ENCODE assay signal across 8 cellular contexts in the genomic region with DNA sequence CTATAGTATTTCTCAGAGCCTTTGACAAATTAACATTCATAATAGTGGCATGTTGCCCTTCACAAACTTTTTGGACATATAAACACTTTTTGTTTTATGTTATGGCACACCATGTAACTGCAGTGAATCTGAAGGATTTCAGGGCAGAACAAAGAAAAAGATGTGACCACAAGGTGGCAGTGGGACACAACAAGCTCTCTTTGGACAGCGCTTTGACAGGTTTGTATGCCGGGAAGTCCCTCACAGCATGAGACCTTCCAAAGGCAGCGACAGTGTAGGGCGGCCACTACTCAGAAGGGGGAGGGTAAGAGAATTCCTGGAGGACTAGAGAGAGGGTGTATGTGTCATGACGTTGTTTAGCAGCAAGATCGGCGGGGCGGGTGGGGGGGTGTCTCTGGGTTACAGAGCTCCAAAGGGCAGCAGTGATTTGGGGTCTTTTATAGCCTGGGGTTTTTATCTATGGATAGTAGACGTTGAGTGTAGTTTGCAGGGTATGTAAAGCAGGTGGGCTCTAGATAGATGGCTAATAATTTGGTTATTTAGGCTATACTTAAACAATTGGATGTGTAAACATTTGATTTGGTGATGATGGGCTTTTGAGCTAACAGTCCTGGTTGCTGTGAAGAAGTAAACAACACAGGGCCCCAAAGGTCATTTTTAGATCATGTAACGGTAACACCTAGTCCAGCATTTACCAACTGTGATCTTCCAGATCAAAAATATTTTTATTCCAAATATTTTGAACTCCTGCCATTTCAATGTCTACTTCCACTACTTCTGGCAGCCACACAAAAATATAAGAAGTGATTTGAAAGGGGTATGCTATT.
DNase-seq lines count a peak whose midpoint lies in the region; ATAC-seq lines count a peak whose summit lies in the region.

No MANE protein-coding gene starts in this region.

- DNase-seq in NK-92 treated with Interleukin-12 subunit alpha and Interleukin-12 subunit beta, amount 100 ng/mL, for 24 hours (lab: John Stamatoyannopoulos, UW), result peak; percentile 30
- no peak for DNase-seq in NK-92 (lab: John Stamatoyannopoulos, UW; ENCODE audit: unreplicated experiment)
- DNase-seq in NCI-H187 treated with DMSO at 0.1 percent for 48 hours (lab: John Stamatoyannopoulos, UW), result peak; percentile 9
- DNase-seq in T-helper 2 cell, result peak; percentile 12 to 86 (median 45)
- DNase-seq in amniotic stem cell (lab: John Stamatoyannopoulos, UW), result peak; percentile 8
- DNase-seq in iPS DF 19.7 (ENCODE audit: low read depth, low spot score), result peak; percentile 86
- peak; percentile 22 to 44 (median 38) for DNase-seq in stimulated activated CD4-positive, alpha-beta T cell treated with anti-CD3 and anti-CD28 coated beads, Interleukin-1b, Interleukin-23, amount 100 ng/mL, for 24 hours (ENCODE audit: low read depth in 4 of 4, low spot score in 1 of 4)

- peak; percentile 81 for ATAC-seq in HG02981 (IDR thresholded peaks at IDR 0.05; ENCODE audit: unreplicated experiment)
